Comparison of ENCODE assay signal across 14 cellular contexts in the genomic region with DNA sequence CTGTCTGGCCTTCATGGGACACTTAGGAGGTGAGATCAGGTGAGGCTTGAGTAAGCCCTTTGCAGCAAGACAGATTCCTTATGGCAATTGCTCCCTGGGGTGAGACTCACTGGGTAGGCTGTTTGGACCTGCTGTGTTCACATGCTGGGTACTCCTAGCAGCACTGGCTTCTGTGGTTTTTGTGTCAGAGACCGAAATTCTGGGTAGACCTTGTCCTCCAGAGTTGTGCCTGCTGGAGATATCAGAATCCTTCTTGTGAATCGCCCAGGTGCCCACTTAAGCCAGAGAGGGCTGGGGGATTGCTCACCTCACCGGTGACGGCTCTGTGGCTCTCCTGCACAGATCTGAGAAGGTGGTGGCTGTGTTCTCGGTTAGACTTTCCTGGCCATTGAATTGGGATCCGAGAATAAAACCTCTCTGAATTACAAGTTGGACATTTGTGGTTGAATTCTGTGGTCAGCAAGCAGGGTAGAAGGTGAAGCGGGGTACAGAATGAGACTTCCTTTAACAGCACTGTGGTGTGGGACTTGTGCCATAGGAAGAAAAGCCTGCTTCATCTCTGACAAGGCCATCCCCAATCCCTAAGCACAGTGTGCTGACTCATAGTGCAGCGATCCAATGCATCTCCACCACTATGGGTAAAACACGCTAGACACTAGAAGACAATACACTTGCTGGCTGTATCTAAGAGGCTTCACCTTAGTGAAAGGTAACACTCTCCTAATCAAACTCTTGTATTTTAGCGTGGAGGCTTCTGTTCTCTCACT. TPM values are rescaled to one million over a fixed set of nuclear protein-coding genes. Genes with fewer than 3 reads are reported as not detected.
DNase-seq lines count a peak whose midpoint lies in the region; ATAC-seq, FAIRE-seq and TF ChIP-seq lines count a peak whose summit lies in the region.
"Had no signal": no experiment of that assay in that cellular context is flagged by ENCODE, and none has a peak within 500 bp of the region (broad histone marks: within the 10 kb centered on the region; RNA-seq: fewer than 3 reads in every experiment).

No MANE protein-coding gene starts in this region.

- ATAC-seq in GM21529 (IDR thresholded peaks at IDR 0.05; ENCODE audit: unreplicated experiment) (no peak), pancreas (no peak)

- no peaks in the 10 kb centered on the region for H3K36me3 ChIP-seq in pancreas
- H3K36me3 ChIP-seq: brain microvascular endothelial cell had no signal

- DNase-seq in EH (ENCODE audit: low read depth) (peak; percentile 30), OCI-M1 (lab: John Stamatoyannopoulos, UW) (peak; percentile 15), non-pigmented ciliary epithelial cell (ENCODE audit: low read depth) (peak; percentile 27), NCI-H2171 (lab: John Stamatoyannopoulos, UW) (no peak), pancreas (no peak), NCI-H2081 treated with DMSO at 0.1 percent for 48 hours (lab: John Stamatoyannopoulos, UW) (no peak)
- DNase-seq: activated CD4-positive, alpha-beta T cell treated with anti-CD3 and anti-CD28 coated beads for 48 hours; brain microvascular endothelial cell; NCI-H1436; NCI-H774 had no signal

- FAIRE-seq in pancreas (lab: Jason Lieb, UNC), result no peak
- FAIRE-seq: endometrium had no signal

- H3K4me3 ChIP-seq in pancreas, result no peak overlapping the region

- H3K4me1 ChIP-seq in pancreas, result no peaks in the 10 kb centered on the region

- intact Hi-C loops in pancreas (cut with DNase I), result no loop called here

- no peaks in the 10 kb centered on the region for H3K27me3 ChIP-seq in pancreas
- H3K27me3 ChIP-seq: brain microvascular endothelial cell had no signal

- peak overlapping the region; percentile 16 for H3K27ac ChIP-seq in cingulate gyrus (ENCODE audit: low read depth, low read length)
- H3K27ac ChIP-seq in pancreas, result no peak overlapping the region
- H3K27ac ChIP-seq: brain microvascular endothelial cell, C4-2B had no signal

- TF ChIP-seq CTCF in pancreas (IDR thresholded peaks at IDR 0.05), result no peak

- no peaks in the 10 kb centered on the region for H3K9me3 ChIP-seq in pancreas

- 73 to 84% methylated on average over 10 of the region's 10 CpGs for WGBS in pancreas, 2 donors

RNA-seq across cellular contexts. Expression of a gene that starts 52.5 kb away (rescaled TPM):
- 10 to 100 TPM in 2 of 6 donors, 1 to 10 TPM in 4; 6.6 to 13.9 (median 8.4) TPM for total RNA-seq in pancreas
- polyA plus RNA-seq in pancreas, result 1 to 10 TPM; 4.3 to 7.7 TPM

Comparison
In these comparisons a context has a peak if more than half of its experiments do, and no peak if none do; other contexts are left out.
1. DNase-seq: peak in EH (single experiment), OCI-M1 (single experiment) and non-pigmented ciliary epithelial cell (single experiment); none in NCI-H2171 (single experiment), pancreas (0 of 6) and NCI-H2081 treated with DMSO at 0.1 percent for 48 hours (single experiment).